Comparison of ENCODE assay signal across 22 cellular contexts in genomic region chr16:51731160-51731559, GRCh38.
"Had no signal": no experiment of that assay in that cellular context is flagged by ENCODE, and none has a peak within 500 bp of the region (broad histone marks: within the 10 kb centered on the region; RNA-seq: fewer than 3 reads in every experiment).

No MANE protein-coding gene starts in this region.

- DNase-seq: activated B cell treated with CpG ODN at 0.5 μM for 24 hours; activated CD4-positive, alpha-beta memory T cell treated with anti-CD3 and anti-CD28 coated beads for 36 hours; activated CD4-positive, alpha-beta T cell treated with anti-CD3 and anti-CD28 coated beads for 1 hour; activated CD4-positive, alpha-beta T cell treated with anti-CD3 and anti-CD28 coated beads, Interleukin-2, amount 10 ng/mL, durations not matched to agents 7 days and 5 days; activated CD8-positive, alpha-beta memory T cell treated with anti-CD3 and anti-CD28 coated beads for 24 hours; activated effector memory CD4-positive, alpha-beta T cell treated with anti-CD3 and anti-CD28 coated beads, Interleukin-2, amount 50 U/mL, for 16 hours; activated naive CD4-positive, alpha-beta T cell treated with Interleukin-2 at 50 U/mL for 16 hours; activated naive CD8-positive, alpha-beta T cell treated with anti-CD3 and anti-CD28 coated beads, Interleukin-2, amount 50 U/mL, for 24 hours; activated T-cell treated with anti-CD3 and anti-CD28 coated beads, Interleukin-2, amount 50 U/mL, for 4 hours; amniotic stem cell; body of pancreas; MG63; MV-4-11; NCI-H1105 treated with DMSO at 0.1 percent for 48 hours; NCI-H1436 treated with DMSO at 0.1 percent for 48 hours; NCI-H187; NCI-H510A; NCI-H526 treated with DMSO at 0.1 percent for 48 hours; SIG-M5; T-helper 17 cell; T-helper 9 cell had no signal

- H3K4me3 ChIP-seq: ascending aorta, body of pancreas, MG63 had no signal

- H3K36me3 ChIP-seq: ascending aorta, MG63 had no signal

- H3K9me3 ChIP-seq: ascending aorta, body of pancreas, MG63 had no signal

- H3K27me3 ChIP-seq: ascending aorta, body of pancreas, MG63 had no signal

- H3K4me1 ChIP-seq: ascending aorta, body of pancreas had no signal

- H3K27ac ChIP-seq: ascending aorta, body of pancreas had no signal
